Comparison of ENCODE assay signal across 8 cellular contexts in genomic region chr15:21551809-21552208, GRCh38.
DNase-seq lines count a peak whose midpoint lies in the region; ATAC-seq and TF ChIP-seq lines count a peak whose summit lies in the region.
"Not testable (repeated sequence)": the region's sequence is repeated elsewhere in the genome, so short reads cannot be mapped to it uniquely, and the experiment has no call there.

No MANE protein-coding gene starts in this region.

- POLR2A ChIA-PET in activated B cell treated with CpG ODN at 0.5 μM for 24 hours (lab: Charles Lee), result not testable (repeated sequence)

- H3K27me3 Mint-ChIP-seq in activated B cell treated with CpG ODN at 0.5 μM for 24 hours; effector memory CD8-positive, alpha-beta T cell: not testable (repeated sequence)

- ATAC-seq in GM18519 (IDR thresholded peaks at IDR 0.05; ENCODE audit: low FRiP score, unreplicated experiment) (peak; percentile 73), GM19395 (IDR thresholded peaks at IDR 0.05; ENCODE audit: unreplicated experiment) (peak; percentile 90), GM21737 (IDR thresholded peaks at IDR 0.05; ENCODE audit: unreplicated experiment) (peak; percentile 92), HG02938 (IDR thresholded peaks at IDR 0.05; ENCODE audit: unreplicated experiment) (peak; percentile 92), HG03378 (IDR thresholded peaks at IDR 0.05; ENCODE audit: unreplicated experiment) (peak; percentile 84), activated B cell treated with CpG ODN at 0.5 μM for 24 hours (ENCODE audit: low read depth) (peak; percentile 57)
- peak; percentile 81 for ATAC-seq in effector memory CD8-positive, alpha-beta T cell (replicated peaks)
- peak; percentile 71 for ATAC-seq in stimulated activated naive CD8-positive, alpha-beta T cell treated with anti-CD3 and anti-CD28 coated beads, Interleukin-15, Interleukin-2, amounts not matched to agents 100 U/mL and 50 U/mL, for 24 hours

- H3K36me3 Mint-ChIP-seq in activated B cell treated with CpG ODN at 0.5 μM for 24 hours (ENCODE audit: low read depth); effector memory CD8-positive, alpha-beta T cell (ENCODE audit: insufficient read depth): not testable (repeated sequence)

- intact Hi-C loops in activated B cell treated with CpG ODN at 0.5 μM for 24 hours (cut with micrococcal nuclease), result not testable (repeated sequence)

- CTCF ChIA-PET in activated B cell treated with CpG ODN at 0.5 μM for 24 hours (lab: Charles Lee), result not testable (repeated sequence)

- H3K27ac Mint-ChIP-seq in activated B cell treated with CpG ODN at 0.5 μM for 24 hours; effector memory CD8-positive, alpha-beta T cell: not testable (repeated sequence)

- H3K4me3 Mint-ChIP-seq in activated B cell treated with CpG ODN at 0.5 μM for 24 hours; effector memory CD8-positive, alpha-beta T cell: not testable (repeated sequence)

- not testable (repeated sequence) for H3K9me3 Mint-ChIP-seq in activated B cell treated with CpG ODN at 0.5 μM for 24 hours; effector memory CD8-positive, alpha-beta T cell

- not testable (repeated sequence) for DNase-seq in activated B cell treated with CpG ODN at 0.5 μM for 24 hours; effector memory CD8-positive, alpha-beta T cell; stimulated activated naive CD8-positive, alpha-beta T cell treated with anti-CD3 and anti-CD28 coated beads, Interleukin-15, Interleukin-2, amounts not matched to agents 100 U/mL and 50 U/mL, for 24 hours

- not testable (repeated sequence) for TF ChIP-seq CTCF in activated B cell treated with CpG ODN at 0.5 μM for 24 hours (IDR thresholded peaks at IDR 0.05)

- H3K4me1 Mint-ChIP-seq in activated B cell treated with CpG ODN at 0.5 μM for 24 hours; effector memory CD8-positive, alpha-beta T cell (ENCODE audit: low read depth in 2 of 2): not testable (repeated sequence)
